Comparison of ENCODE assay signal across 21 cellular contexts in the genomic region with DNA sequence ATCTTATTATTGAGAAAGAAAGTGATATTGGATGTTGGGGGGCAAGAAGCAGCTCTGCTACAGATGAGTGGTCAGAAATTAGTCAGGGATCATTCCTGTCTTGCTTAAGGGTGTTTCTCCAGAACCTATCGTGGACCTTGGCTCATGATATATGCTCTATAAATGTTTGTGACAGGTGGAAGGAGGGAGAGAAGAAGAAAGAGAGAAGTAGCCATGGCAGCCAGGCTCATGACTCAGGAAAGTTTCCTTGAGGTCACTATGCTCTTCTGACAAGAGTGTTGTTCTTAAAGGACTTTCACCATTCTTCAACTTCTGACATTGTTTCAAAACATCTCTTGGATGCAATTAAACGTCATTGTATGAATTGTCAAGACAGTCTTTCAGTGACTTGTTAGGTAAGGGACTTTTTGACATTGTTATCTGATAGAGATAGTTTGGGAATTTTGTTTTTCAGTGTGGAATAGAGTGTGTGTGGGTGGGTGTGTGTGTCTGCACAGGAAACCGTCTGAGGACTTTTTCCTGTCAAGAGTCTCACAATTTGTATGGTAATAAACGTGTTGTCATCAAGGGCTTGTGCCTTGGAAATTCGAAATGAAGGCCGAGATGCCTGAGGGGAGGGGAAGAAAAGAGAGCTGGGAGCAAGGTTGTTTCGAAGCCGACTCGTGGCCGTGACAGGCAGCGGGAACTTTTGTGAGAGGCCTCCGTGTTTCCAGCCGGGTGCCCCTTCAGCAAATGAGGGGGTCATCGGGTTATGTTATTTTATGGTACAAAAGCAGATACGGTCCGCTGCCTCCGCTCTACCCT.
A peak's percentile ranks its signal among the peaks of the same experiment; 100 is the strongest.
DNase-seq lines count a peak whose midpoint lies in the region; ATAC-seq and TF ChIP-seq lines count a peak whose summit lies in the region.
"Had no signal": no experiment of that assay in that cellular context is flagged by ENCODE, and none has a peak within 500 bp of the region (broad histone marks: within the 10 kb centered on the region; RNA-seq: fewer than 3 reads in every experiment).

No MANE protein-coding gene starts in this region.

- H3K4me3 Mint-ChIP-seq in activated CD4-positive, alpha-beta T cell treated with anti-CD3 and anti-CD28 coated beads for 36 hours: peak overlapping the region; percentile 15
- peak overlapping the region; percentile 45 for H3K4me3 Mint-ChIP-seq in nephron progenitor cell
- H3K4me3 Mint-ChIP-seq: stimulated activated memory B cell treated with anti-CD40 and anti-IgM and Interleukin-4, amounts not matched to agents 10 μg/mL and 1 μg/mL and 100 μg/mL, for 72 hours had no signal

- H4K20me1 ChIP-seq in BLaER1 treated with 17β-estradiol and CSF1 and Interleukin-3, amounts not matched to agents 10 nM and 100 nM: no peaks in the 10 kb centered on the region

- no peaks in the 10 kb centered on the region for H3K27me3 Mint-ChIP-seq in activated CD4-positive, alpha-beta T cell treated with anti-CD3 and anti-CD28 coated beads for 36 hours
- no peaks in the 10 kb centered on the region for H3K27me3 Mint-ChIP-seq in nephron progenitor cell (ENCODE audit: low read depth, poor library complexity)

- H3K27ac Mint-ChIP-seq in activated CD4-positive, alpha-beta T cell treated with anti-CD3 and anti-CD28 coated beads for 36 hours: peak overlapping the region; percentile 90
- H3K27ac Mint-ChIP-seq in nephron progenitor cell: peak overlapping the region; percentile 53
- H3K27ac Mint-ChIP-seq: stimulated activated memory B cell treated with anti-CD40 and anti-IgM and Interleukin-4, amounts not matched to agents 10 μg/mL and 1 μg/mL and 100 μg/mL, for 72 hours had no signal

- intact Hi-C loops in activated CD4-positive, alpha-beta T cell treated with anti-CD3 and anti-CD28 coated beads for 36 hours (cut with DNase I, micrococcal nuclease): no loop called here

- no peak for DNase-seq in activated CD4-positive, alpha-beta T cell treated with anti-CD3 and anti-CD28 coated beads for 36 hours
- no peak for DNase-seq in activated CD4-positive, alpha-beta T cell treated with anti-CD3 and anti-CD28 coated beads for 4 hours
- peak; percentile 43 for DNase-seq in dermis blood vessel endothelial cell
- DNase-seq in nephron progenitor cell: no peak
- no peak for DNase-seq in foreskin keratinocyte
- no peak for DNase-seq in pons (ENCODE audit: low spot score)
- no peak for DNase-seq in retina
- DNase-seq: activated CD4-positive, CD25-positive, alpha-beta regulatory T cell treated with anti-CD3 and anti-CD28 coated beads, Interleukin-2, amount 50 U/mL, for 72 hours; amniotic stem cell; cerebellar nuclear complex; effector memory CD4-positive, alpha-beta T cell; left lung; MV-4-11; NCI-H2029; NCI-H510A; posterior cingulate gyrus; SIG-M5; T-helper 9 cell had no signal

- CTCF ChIA-PET in activated CD4-positive, alpha-beta T cell treated with anti-CD3 and anti-CD28 coated beads for 36 hours (lab: Charles Lee): no interaction called here

- peaks cover 39% of the 10 kb centered on the region for H3K4me1 Mint-ChIP-seq in activated CD4-positive, alpha-beta T cell treated with anti-CD3 and anti-CD28 coated beads for 36 hours
- H3K4me1 Mint-ChIP-seq in nephron progenitor cell: peaks cover 46% of the 10 kb centered on the region

- no peak overlapping the region for H3K4me3 ChIP-seq in BLaER1 treated with 17β-estradiol and CSF1 and Interleukin-3, amounts not matched to agents 10 nM and 100 nM
- H3K4me3 ChIP-seq: HAP-1, left lung had no signal

- H3K27me3 ChIP-seq in BLaER1 treated with 17β-estradiol and CSF1 and Interleukin-3, amounts not matched to agents 10 nM and 100 nM: no peaks in the 10 kb centered on the region
- H3K27me3 ChIP-seq in foreskin keratinocyte: no peaks in the 10 kb centered on the region
- H3K27me3 ChIP-seq: left lung had no signal

- peaks cover 0 to 34% (median 12%) of the 10 kb centered on the region in 11 experiments; a peak in 16 of 22 replicates for H3K9me3 ChIP-seq in BLaER1 treated with 17β-estradiol and CSF1 and Interleukin-3, amounts not matched to agents 10 nM and 100 nM (replicated peaks in 1 of 11)
- H3K9me3 ChIP-seq: HAP-1, left lung had no signal

- peaks cover 6% of the 10 kb centered on the region for H3K36me3 Mint-ChIP-seq in activated CD4-positive, alpha-beta T cell treated with anti-CD3 and anti-CD28 coated beads for 36 hours (ENCODE audit: low read depth)
- H3K36me3 Mint-ChIP-seq in nephron progenitor cell (ENCODE audit: low read depth): no peaks in the 10 kb centered on the region

- H3K9me3 Mint-ChIP-seq in activated CD4-positive, alpha-beta T cell treated with anti-CD3 and anti-CD28 coated beads for 36 hours (ENCODE audit: low read depth): peaks cover 2% of the 10 kb centered on the region
- peaks cover 29% of the 10 kb centered on the region for H3K9me3 Mint-ChIP-seq in nephron progenitor cell
- H3K9me3 Mint-ChIP-seq: stimulated activated memory B cell treated with anti-CD40 and anti-IgM and Interleukin-4, amounts not matched to agents 10 μg/mL and 1 μg/mL and 100 μg/mL, for 72 hours had no signal

- H3K36me3 ChIP-seq in BLaER1 treated with 17β-estradiol and CSF1 and Interleukin-3, amounts not matched to agents 10 nM and 100 nM: peaks cover 0 to 24% (median 0%) of the 10 kb centered on the region in 11 experiments; a peak in 2 of 22 replicates
- H3K36me3 ChIP-seq: HAP-1, left lung had no signal

- peaks cover 9 to 30% (median 19%) of the 10 kb centered on the region in 10 experiments; a peak in 19 of 20 replicates for H3K4me1 ChIP-seq in BLaER1 treated with 17β-estradiol and CSF1 and Interleukin-3, amounts not matched to agents 10 nM and 100 nM
- no peaks in the 10 kb centered on the region for H3K4me1 ChIP-seq in foreskin keratinocyte
- H3K4me1 ChIP-seq: HAP-1, left lung had no signal

- ATAC-seq in activated CD4-positive, alpha-beta T cell treated with anti-CD3 and anti-CD28 coated beads for 36 hours: peak; percentile 42
- no peak for ATAC-seq in foreskin keratinocyte
- ATAC-seq: left lung; stimulated activated memory B cell treated with anti-CD40 and anti-IgM and Interleukin-4, amounts not matched to agents 10 μg/mL and 1 μg/mL and 100 μg/mL, for 72 hours had no signal

- no peak overlapping the region for H3K9ac ChIP-seq in BLaER1 treated with 17β-estradiol and CSF1 and Interleukin-3, amounts not matched to agents 10 nM and 100 nM

- TF ChIP-seq CTCF in nephron progenitor cell (IDR thresholded peaks at IDR 0.05) (no peak), foreskin keratinocyte (conservative IDR thresholded peaks at IDR 0.05) (no peak)

- no peak overlapping the region for H3K27ac ChIP-seq in BLaER1 treated with 17β-estradiol and CSF1 and Interleukin-3, amounts not matched to agents 10 nM and 100 nM
- H3K27ac ChIP-seq in foreskin keratinocyte: no peak overlapping the region

- peak overlapping the region in 8 of 11 experiments; percentile 3 to 49 (median 14); a peak in 6 of 22 replicates for H3K4me2 ChIP-seq in BLaER1 treated with 17β-estradiol and CSF1 and Interleukin-3, amounts not matched to agents 10 nM and 100 nM

- POLR2A ChIA-PET in activated CD4-positive, alpha-beta T cell treated with anti-CD3 and anti-CD28 coated beads for 36 hours (lab: Charles Lee): interaction anchor here (0.9 kb wide), 1 partner anchor 10 kb away, joined by 4 read pairs; no protein-coding TSS in a partner anchor
